ENCODE assay signal across 8 cellular contexts in genomic region chr2:3517948-3518495, GRCh38. TPM values are rescaled to one million over a fixed set of nuclear protein-coding genes. Genes with fewer than 3 reads are reported as not detected.
A peak's percentile ranks its signal among the peaks of the same experiment; 100 is the strongest.
DNase-seq lines count a peak whose midpoint lies in the region; ATAC-seq and TF ChIP-seq lines count a peak whose summit lies in the region.

No MANE protein-coding gene starts in this region.

- TF ChIP-seq POLR2A in breast epithelium (IDR thresholded peaks at IDR 0.05) = no peak

- no peaks in the 10 kb centered on the region for H3K36me3 ChIP-seq in breast epithelium
- H3K36me3 ChIP-seq in mucosa of rectum (ENCODE audit: control insufficient read depth in 2 of 2, insufficient read depth in 2 of 2, low read length in 2 of 2) = peaks cover under 1 to 9% of the 10 kb centered on the region in 2 donors

- DNase-seq in HL-60 (ENCODE audit: low read depth in 1 of 2, low spot score in 1 of 2) (no peak), breast epithelium (ENCODE audit: low spot score in 2 of 2) (no peak), C1 segment of cervical spinal cord (lab: John Stamatoyannopoulos, UW) (no peak), GM10248 (ENCODE audit: extremely low spot score) (no peak), HT-29 (ENCODE audit: low spot score) (no peak)

- H3K4me3 ChIP-seq in HL-60 (replicated peaks; ENCODE audit: insufficient read depth, low read length) = peak overlapping the region; percentile 87
- H3K4me3 ChIP-seq in breast epithelium = peak overlapping the region; percentile 63 to 92 (median 83)
- peak overlapping the region; percentile 64 to 81 for H3K4me3 ChIP-seq in mucosa of rectum (ENCODE audit: low read length in 2 of 2)

- POLR2A ChIA-PET in GM10248 (lab: Yijun Ruan, JAX) = interaction anchor here (1.0 kb wide), 2 partner anchors 40 to 134 kb away, joined by 4 to 5 read pairs; partner anchors contain the start of gene RNASEH1

- H3K27ac ChIP-seq in 22Rv1 = peak overlapping the region; percentile 95
- H3K27ac ChIP-seq in HL-60 (replicated peaks) = peak overlapping the region; percentile 93
- peak overlapping the region; percentile 96 to 98 for H3K27ac ChIP-seq in breast epithelium
- peak overlapping the region; percentile 97 to 99 for H3K27ac ChIP-seq in mucosa of rectum (ENCODE audit: low read depth in 2 of 2, low read length in 2 of 2)

- peak overlapping the region; percentile 76 to 82 for H3K9ac ChIP-seq in mucosa of rectum (ENCODE audit: low read depth in 1 of 2, low read length in 2 of 2)

- H3K27me3 ChIP-seq in HL-60 (ENCODE audit: insufficient read depth, poor library complexity, severe bottlenecking) (no peaks in the 10 kb centered on the region), breast epithelium (no peaks in the 10 kb centered on the region), mucosa of rectum (ENCODE audit: control insufficient read depth in 2 of 2, insufficient read depth in 2 of 2, low read length in 2 of 2) (no peaks in the 10 kb centered on the region)

- CTCF ChIA-PET in GM10248 (lab: Yijun Ruan, JAX) = interaction anchor here (1.3 kb wide), 1 partner anchor 14 kb away, joined by 3 read pairs; no protein-coding TSS in a partner anchor

- H3K4me1 ChIP-seq in breast epithelium (peaks cover 0 to 8% of the 10 kb centered on the region in 2 donors), mucosa of rectum (ENCODE audit: control insufficient read depth in 2 of 2, insufficient read depth in 2 of 2, low read length in 2 of 2) (peaks cover 3 to 5% of the 10 kb centered on the region in 2 donors)

- intact Hi-C loops in breast epithelium (cut with DNase I; ENCODE audit: low total_unique reads) = no loop called here

- no peaks in the 10 kb centered on the region for H3K9me3 ChIP-seq in breast epithelium
- H3K9me3 ChIP-seq in mucosa of rectum (ENCODE audit: control insufficient read depth in 2 of 2, low read length in 2 of 2) = no peaks in the 10 kb centered on the region

- TF ChIP-seq CTCF in 22Rv1 (IDR thresholded peaks at IDR 0.05) = no peak
- TF ChIP-seq CTCF in HL-60 (IDR thresholded peaks at IDR 0.05; ENCODE audit: insufficient read depth, low read length) = no peak
- TF ChIP-seq CTCF in breast epithelium (IDR thresholded peaks at IDR 0.05) = no peak
- TF ChIP-seq CTCF in GM10248 (IDR thresholded peaks at IDR 0.05; ENCODE audit: control extremely low read depth, extremely low read depth, low read depth, missing control alignments) = no peak

- no peak for ATAC-seq in HG03432 (IDR thresholded peaks at IDR 0.05; ENCODE audit: unreplicated experiment)

RNA-seq across cellular contexts. Expression of gene ADI1, which starts 1.3 kb away (rescaled TPM):
- 10 to 100 TPM; 47.2 to 81.3 (median 78.2) TPM for total RNA-seq in breast epithelium
- total RNA-seq in HT-29 (2014; rRNA removed; shearing (Covaris generic)) = 41.7 and 47.4 TPM in 2 replicates

RNA-seq across cellular contexts. Expression of gene RNASEH1, which starts 40.1 kb away (rescaled TPM):
- 10 to 100 TPM; 17.3 to 22.1 (median 21.0) TPM for total RNA-seq in breast epithelium
- total RNA-seq in HT-29 (2014; rRNA removed; shearing (Covaris generic)) = 20.0 and 28.1 TPM in 2 replicates

RNA-seq across cellular contexts. Expression of gene RPS7, which starts 57.0 kb away (rescaled TPM):
- 1,000 to 10,000 TPM; 2,542 to 4,150 (median 3,724) TPM for total RNA-seq in breast epithelium
- total RNA-seq in HT-29 (2014; rRNA removed; shearing (Covaris generic)) = 1,412 and 1,563 TPM in 2 replicates
